In genomic region chr14:59305836-59306555, GRCh38 we compare ENCODE assay signal across 1 cellular context.
A peak's percentile ranks its signal among the peaks of the same experiment; 100 is the strongest.
TF ChIP-seq lines count a peak whose summit lies in the region.

No MANE protein-coding gene starts in this region.

TF ChIP-seq in SK-N-SH, 30 proteins besides CTCF, POLR2A, EP300 and RAD21 (continued from another document):
- TF ChIP-seq, protein P1, sequence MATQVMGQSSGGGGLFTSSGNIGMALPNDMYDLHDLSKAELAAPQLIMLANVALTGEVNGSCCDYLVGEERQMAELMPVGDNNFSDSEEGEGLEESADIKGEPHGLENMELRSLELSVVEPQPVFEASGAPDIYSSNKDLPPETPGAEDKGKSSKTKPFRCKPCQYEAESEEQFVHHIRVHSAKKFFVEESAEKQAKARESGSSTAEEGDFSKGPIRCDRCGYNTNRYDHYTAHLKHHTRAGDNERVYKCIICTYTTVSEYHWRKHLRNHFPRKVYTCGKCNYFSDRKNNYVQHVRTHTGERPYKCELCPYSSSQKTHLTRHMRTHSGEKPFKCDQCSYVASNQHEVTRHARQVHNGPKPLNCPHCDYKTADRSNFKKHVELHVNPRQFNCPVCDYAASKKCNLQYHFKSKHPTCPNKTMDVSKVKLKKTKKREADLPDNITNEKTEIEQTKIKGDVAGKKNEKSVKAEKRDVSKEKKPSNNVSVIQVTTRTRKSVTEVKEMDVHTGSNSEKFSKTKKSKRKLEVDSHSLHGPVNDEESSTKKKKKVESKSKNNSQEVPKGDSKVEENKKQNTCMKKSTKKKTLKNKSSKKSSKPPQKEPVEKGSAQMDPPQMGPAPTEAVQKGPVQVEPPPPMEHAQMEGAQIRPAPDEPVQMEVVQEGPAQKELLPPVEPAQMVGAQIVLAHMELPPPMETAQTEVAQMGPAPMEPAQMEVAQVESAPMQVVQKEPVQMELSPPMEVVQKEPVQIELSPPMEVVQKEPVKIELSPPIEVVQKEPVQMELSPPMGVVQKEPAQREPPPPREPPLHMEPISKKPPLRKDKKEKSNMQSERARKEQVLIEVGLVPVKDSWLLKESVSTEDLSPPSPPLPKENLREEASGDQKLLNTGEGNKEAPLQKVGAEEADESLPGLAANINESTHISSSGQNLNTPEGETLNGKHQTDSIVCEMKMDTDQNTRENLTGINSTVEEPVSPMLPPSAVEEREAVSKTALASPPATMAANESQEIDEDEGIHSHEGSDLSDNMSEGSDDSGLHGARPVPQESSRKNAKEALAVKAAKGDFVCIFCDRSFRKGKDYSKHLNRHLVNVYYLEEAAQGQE (IDR thresholded peaks at IDR 0.05; ENCODE audit: low read depth, low read length) = no peak
- TF ChIP-seq FOXM1 (IDR thresholded peaks at IDR 0.05; ENCODE audit: low read depth) = no peak
- peak; percentile 12; the same call in 1 of the 2 replicates for TF ChIP-seq NFIC (IDR thresholded peaks at IDR 0.05; ENCODE audit: borderline replicate concordance)
